Comparison of ENCODE assay signal across 31 cellular contexts in genomic region chr1:212157252-212157651, GRCh38.
A peak's percentile ranks its signal among the peaks of the same experiment; 100 is the strongest.
DNase-seq lines count a peak whose midpoint lies in the region; ATAC-seq, FAIRE-seq and TF ChIP-seq lines count a peak whose summit lies in the region.
"Had no signal": no experiment of that assay in that cellular context is flagged by ENCODE, and none has a peak within 500 bp of the region (broad histone marks: within the 10 kb centered on the region; RNA-seq: fewer than 3 reads in every experiment).

No MANE protein-coding gene starts in this region.

- TF ChIP-seq CTCF in K562 (IDR thresholded peaks at IDR 0.05 in 2 of 3, conservative IDR thresholded peaks at IDR 0.05 in 1 of 3; ENCODE audit: insufficient read depth in 2 of 3, low read depth in 1 of 3, low read length in 3 of 3): no peak
- no peak for TF ChIP-seq CTCF in thyroid gland (IDR thresholded peaks at IDR 0.05)

- no peak overlapping the region for H3K4me3 ChIP-seq in K562
- no peak overlapping the region for H3K4me3 ChIP-seq in thyroid gland (replicated peaks in 1 of 3)
- H3K4me3 ChIP-seq: BLaER1, coronary artery, SJCRH30, tibial artery had no signal

- no peaks in the 10 kb centered on the region for H3K36me3 ChIP-seq in K562 (ENCODE audit: control insufficient read depth, insufficient read depth, low read length)
- no peaks in the 10 kb centered on the region for H3K36me3 ChIP-seq in thyroid gland
- H3K36me3 ChIP-seq: BLaER1, neutrophil, SJCRH30, tibial artery, WERI-Rb-1 had no signal

- H3K4me1 ChIP-seq in K562 (replicated peaks in 1 of 2; ENCODE audit: control insufficient read depth in 2 of 2, insufficient read depth in 2 of 2, low read length in 2 of 2): peaks cover 43 to 58% of the 10 kb centered on the region in 2 experiments
- peaks cover 4 to 16% of the 10 kb centered on the region in 2 donors for H3K4me1 ChIP-seq in thyroid gland

- FAIRE-seq in K562 (lab: Jason Lieb, UNC): no peak
- FAIRE-seq: astrocyte, frontal cortex, HTR-8/SVneo had no signal

- no peak overlapping the region for H3K4me2 ChIP-seq in K562 (ENCODE audit: insufficient read depth, low read length)
- H3K4me2 ChIP-seq: BLaER1, KMS-11 had no signal

- no peaks in the 10 kb centered on the region for H3K79me2 ChIP-seq in K562 (ENCODE audit: control insufficient read depth, insufficient read depth, low read length)

- no peak for TF ChIP-seq EP300 in K562 (IDR thresholded peaks at IDR 0.05; ENCODE audit: low read length)

- CTCF ChIA-PET in K562 (lab: Yijun Ruan, JAX; ENCODE audit: low intra/inter-chr PET ratio): no interaction called here

- in situ Hi-C loops in K562 (cut with MboI): no loop called here

- 70% methylated on average over 6 of the region's 6 CpGs for WGBS in K562 (ENCODE audit: insufficient coverage, low coverage, missing lambda C conversion rate)
- 83 to 86% methylated on average over 6 of the region's 6 CpGs for WGBS in thyroid gland, 2 donors

- H3K9me1 ChIP-seq in K562 (ENCODE audit: control insufficient read depth, insufficient read depth, low read length): no peaks in the 10 kb centered on the region

- H3K27me3 ChIP-seq in K562 (ENCODE audit: control insufficient read depth in 2 of 2, insufficient read depth in 2 of 2, low read length in 2 of 2): no peaks in the 10 kb centered on the region
- no peaks in the 10 kb centered on the region for H3K27me3 ChIP-seq in thyroid gland
- H3K27me3 ChIP-seq: BLaER1, neutrophil, SJCRH30, tibial artery had no signal

- H3K9ac ChIP-seq in K562 (ENCODE audit: insufficient read depth in 1 of 2, low read depth in 2 of 2, low read length in 2 of 2): peak overlapping the region in 1 of 2 experiments; percentile 53; a peak in 1 of 4 replicates
- H3K9ac ChIP-seq: BLaER1, KMS-11 had no signal

- DNase-seq in NCI-H226 (peak; percentile 35), K562 (ENCODE audit: extremely low read depth in 1 of 4, low spot score in 3 of 4) (peak in 2 of 4 experiments; percentile 33 to 35), kidney glomerular epithelial cell (lab: John Stamatoyannopoulos, UW) (peak; percentile 69), thyroid gland (peak; percentile 31 to 44), hepatic stellate cell (ENCODE audit: low spot score) (no peak), ecto neural progenitor cell (ENCODE audit: low spot score) (no peak)
- DNase-seq: activated CD4-positive, alpha-beta T cell treated with anti-CD3 and anti-CD28 coated beads, Interleukin-2, amount 10 ng/mL, durations not matched to agents 24 days and 14 days; activated gamma-delta T cell; activated naive CD8-positive, alpha-beta T cell treated with anti-CD3 and anti-CD28 coated beads, Interleukin-2, amount 10 ng/mL, durations not matched to agents 7 days and 5 days; activated T-cell treated with anti-CD3 and anti-CD28 coated beads, Interleukin-2, amount 50 U/mL, for 1 hour; caudate nucleus; H9; mesendoderm; MM.1S; NCI-H1930; NCI-H2227 treated with DMSO at 0.1 percent for 48 hours; NCI-H748 treated with DMSO at 0.1 percent for 48 hours; SJCRH30; stimulated activated CD4-positive, alpha-beta T cell treated with anti-CD3 and anti-CD28 coated beads, Interleukin-4, amount 100 ng/mL, for 24 hours; T-helper 9 cell; tibial artery; WERI-Rb-1 had no signal

- POLR2A ChIA-PET in K562 (lab: Yijun Ruan, JAX): interaction anchor here (0.6 to 0.7 kb wide), 2 partner anchors 10 to 342 kb away, joined by 3 to 4 read pairs; no protein-coding TSS in a partner anchor

- no TSS peak for BruUV-seq in K562 (replicated peaks; lab: Mats Ljungman, UMichigan)

- TF ChIP-seq POLR2A in K562 (conservative IDR thresholded peaks at IDR 0.05) (no peak), thyroid gland (IDR thresholded peaks at IDR 0.05) (no peak)

- ATAC-seq in K562 (no peak), GM19023 (IDR thresholded peaks at IDR 0.05; ENCODE audit: unreplicated experiment) (no peak)
- ATAC-seq: sciatic nerve had no signal

- no peak overlapping the region for H2AFZ ChIP-seq in K562 (ENCODE audit: low read depth, low read length)

- H4K20me1 ChIP-seq in K562 (replicated peaks; ENCODE audit: control insufficient read depth, insufficient read depth, low read length): no peaks in the 10 kb centered on the region
- H4K20me1 ChIP-seq: BLaER1 had no signal

- H3K9me3 ChIP-seq in K562 (replicated peaks; ENCODE audit: control insufficient read depth, insufficient read depth, low read depth, low read length) (no peaks in the 10 kb centered on the region; the same call in 1 of the 2 replicates), thyroid gland (no peaks in the 10 kb centered on the region)
- H3K9me3 ChIP-seq: neutrophil, SJCRH30, tibial artery had no signal

- TF ChIP-seq RAD21 in K562 (CRISPR knock-in tag; conservative IDR thresholded peaks at IDR 0.05 in 1 of 2, IDR thresholded peaks at IDR 0.05 in 1 of 2): no peak

- H3K27ac ChIP-seq in K562 (ENCODE audit: extremely low read depth, low read depth, low read length): no peak overlapping the region
- H3K27ac ChIP-seq in thyroid gland: no peak overlapping the region
- H3K27ac ChIP-seq: BLaER1, coronary artery, KMS-11, neutrophil, SJCRH30, tibial artery, WERI-Rb-1 had no signal

- intact Hi-C loops in K562 (cut with micrococcal nuclease): loop anchor here (10.0 kb wide), 1 partner anchor 82 kb away; no protein-coding TSS in a partner anchor
- intact Hi-C loops in thyroid gland (cut with DNase I): loop anchor here (10.0 kb wide), 1 partner anchor 128 kb away; the partner anchor contains the start of gene PPP2R5A

TF ChIP-seq in K562, 482 proteins besides CTCF, POLR2A, EP300 and RAD21:
- TF ChIP-seq ZNF398 (CRISPR knock-in tag; IDR thresholded peaks at IDR 0.05) (no peak), CBFA2T2 (conservative IDR thresholded peaks at IDR 0.05) (peak; percentile 37), WHSC1 (IDR thresholded peaks at IDR 0.05; ENCODE audit: low read length) (peak; percentile 79), TAF15 (IDR thresholded peaks at IDR 0.05; ENCODE audit: low read depth, low read length) (no peak), CBFA2T3 (IDR thresholded peaks at IDR 0.05) (peak; percentile 57), NFIC (IDR thresholded peaks at IDR 0.05) (peak; percentile 72), ZEB2 (IDR thresholded peaks at IDR 0.05) (peak; percentile 41; the same call in 1 of the 2 replicates), CHD1 (IDR thresholded peaks at IDR 0.05; ENCODE audit: low read length) (no peak)
TF ChIP-seq in K562: peak in this region for 5.

Comparison
In these comparisons a context has a peak if more than half of its experiments do, and no peak if none do; other contexts are left out.
1. DNase-seq: peak in NCI-H226 (single experiment), kidney glomerular epithelial cell (single experiment) and thyroid gland (2 of 2); none in hepatic stellate cell (single experiment) and ecto neural progenitor cell (single experiment).